In the genomic region with DNA sequence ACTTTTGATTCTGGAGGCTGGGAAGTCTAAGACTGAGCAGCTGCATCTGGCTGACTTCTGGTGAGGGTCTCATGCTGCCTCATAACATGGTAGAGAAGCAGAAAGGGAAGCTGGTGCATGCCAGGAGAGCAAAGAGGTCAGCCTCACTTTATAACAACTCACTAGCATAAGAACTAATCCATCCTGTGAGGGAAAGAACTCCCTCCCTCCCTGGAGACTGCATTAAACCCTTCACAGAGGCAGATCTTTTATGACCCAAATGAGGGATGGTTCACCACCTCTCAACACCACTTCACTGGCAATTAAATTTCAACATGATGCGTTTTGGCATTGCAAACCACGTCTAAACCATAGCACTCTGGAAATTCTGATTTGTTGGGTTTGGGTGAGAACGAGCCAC, we compare ENCODE assay signal across 2 cellular contexts.
TF ChIP-seq lines count a peak whose summit lies in the region.

No MANE protein-coding gene starts in this region.

TF ChIP-seq in GM23338, 12 proteins besides CTCF, POLR2A, EP300 and RAD21:
- no peak for TF ChIP-seq NANOG (IDR thresholded peaks at IDR 0.05; ENCODE audit: borderline replicate concordance)
- TF ChIP-seq ZNF331 (CRISPR knock-in tag; IDR thresholded peaks at IDR 0.05; ENCODE audit: low read depth) = no peak

TF ChIP-seq in IMR-90, 13 proteins besides CTCF, POLR2A, EP300 and RAD21:
- TF ChIP-seq, protein P1, sequence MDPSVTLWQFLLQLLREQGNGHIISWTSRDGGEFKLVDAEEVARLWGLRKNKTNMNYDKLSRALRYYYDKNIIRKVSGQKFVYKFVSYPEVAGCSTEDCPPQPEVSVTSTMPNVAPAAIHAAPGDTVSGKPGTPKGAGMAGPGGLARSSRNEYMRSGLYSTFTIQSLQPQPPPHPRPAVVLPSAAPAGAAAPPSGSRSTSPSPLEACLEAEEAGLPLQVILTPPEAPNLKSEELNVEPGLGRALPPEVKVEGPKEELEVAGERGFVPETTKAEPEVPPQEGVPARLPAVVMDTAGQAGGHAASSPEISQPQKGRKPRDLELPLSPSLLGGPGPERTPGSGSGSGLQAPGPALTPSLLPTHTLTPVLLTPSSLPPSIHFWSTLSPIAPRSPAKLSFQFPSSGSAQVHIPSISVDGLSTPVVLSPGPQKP (IDR thresholded peaks at IDR 0.05; ENCODE audit: borderline replicate concordance, low read depth, low read length) = no peak
- no peak for TF ChIP-seq SMC3 (IDR thresholded peaks at IDR 0.05; ENCODE audit: low read depth, low read length)
- TF ChIP-seq MAZ (IDR thresholded peaks at IDR 0.05; ENCODE audit: borderline replicate concordance, low read depth, low read length) = no peak
- TF ChIP-seq, protein P2, sequence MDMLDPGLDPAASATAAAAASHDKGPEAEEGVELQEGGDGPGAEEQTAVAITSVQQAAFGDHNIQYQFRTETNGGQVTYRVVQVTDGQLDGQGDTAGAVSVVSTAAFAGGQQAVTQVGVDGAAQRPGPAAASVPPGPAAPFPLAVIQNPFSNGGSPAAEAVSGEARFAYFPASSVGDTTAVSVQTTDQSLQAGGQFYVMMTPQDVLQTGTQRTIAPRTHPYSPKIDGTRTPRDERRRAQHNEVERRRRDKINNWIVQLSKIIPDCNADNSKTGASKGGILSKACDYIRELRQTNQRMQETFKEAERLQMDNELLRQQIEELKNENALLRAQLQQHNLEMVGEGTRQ (IDR thresholded peaks at IDR 0.05; ENCODE audit: low read depth, low read length) = no peak
- no peak for TF ChIP-seq FOS (IDR thresholded peaks at IDR 0.05; ENCODE audit: low read depth, low read length)
- no peak for TF ChIP-seq CEBPB (IDR thresholded peaks at IDR 0.05; ENCODE audit: low read depth, low read length)
- no peak for TF ChIP-seq RFX5 (IDR thresholded peaks at IDR 0.05; ENCODE audit: low read depth, low read length)
- no peak for TF ChIP-seq NFE2L2 (IDR thresholded peaks at IDR 0.05; ENCODE audit: low read depth, low read length)
- no peak for TF ChIP-seq MAFK (IDR thresholded peaks at IDR 0.05; ENCODE audit: low read depth, low read length)
- no peak for TF ChIP-seq CHD1 (IDR thresholded peaks at IDR 0.05; ENCODE audit: low read depth, low read length)
- no peak for TF ChIP-seq RCOR1 (IDR thresholded peaks at IDR 0.05; ENCODE audit: insufficient replicate concordance, low read length)
- TF ChIP-seq BHLHE40 (IDR thresholded peaks at IDR 0.05; ENCODE audit: low read depth, low read length) = no peak
- TF ChIP-seq MXI1 (IDR thresholded peaks at IDR 0.05; ENCODE audit: borderline replicate concordance, low read depth, low read length) = no peak
